Comparison of ENCODE assay signal across 21 cellular contexts in the genomic region with DNA sequence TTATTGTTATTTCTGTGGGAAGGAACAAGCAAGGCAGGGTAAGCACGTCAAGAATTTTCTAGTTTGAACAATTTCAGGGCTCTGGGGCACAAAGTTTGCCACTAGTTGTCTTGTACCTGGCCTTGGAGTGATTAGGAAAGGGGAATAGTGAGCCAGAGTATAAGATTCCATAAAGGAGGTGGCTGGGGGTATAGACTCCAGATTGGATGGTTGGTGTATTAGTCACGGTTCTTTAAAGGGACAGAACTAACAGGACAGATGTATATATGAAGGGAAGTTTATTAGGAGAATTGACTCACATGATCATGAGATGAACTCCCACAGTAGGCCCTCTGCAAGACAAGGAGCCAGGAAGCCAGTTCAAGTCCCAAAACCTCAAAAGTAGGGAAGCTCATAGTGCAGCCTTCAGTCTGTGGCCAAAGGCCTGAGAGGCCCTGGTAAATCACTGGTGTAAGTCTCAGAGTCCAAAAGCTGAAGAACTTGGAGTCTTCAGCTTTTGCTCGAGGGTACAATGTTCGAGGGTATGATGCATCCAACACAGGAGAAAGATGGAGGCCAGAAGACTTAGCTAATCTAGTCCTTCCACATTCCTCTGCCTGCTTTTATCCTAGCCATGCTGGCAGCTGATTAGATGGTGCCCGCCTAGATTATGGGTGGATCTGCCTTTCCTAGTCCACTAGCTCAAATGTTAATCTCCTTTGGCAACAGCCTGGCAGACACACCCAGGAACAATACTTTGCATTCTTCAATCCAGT. TPM values are rescaled to one million over a fixed set of nuclear protein-coding genes. Genes with fewer than 3 reads are reported as not detected.
DNase-seq lines count a peak whose midpoint lies in the region; TF ChIP-seq lines count a peak whose summit lies in the region.
"Had no signal": no experiment of that assay in that cellular context is flagged by ENCODE, and none has a peak within 500 bp of the region (broad histone marks: within the 10 kb centered on the region; RNA-seq: fewer than 3 reads in every experiment).

No MANE protein-coding gene starts in this region.

- no peaks in the 10 kb centered on the region for H3K9me3 ChIP-seq in mammary epithelial cell (replicated peaks; ENCODE audit: insufficient read depth, low read length)
- no peaks in the 10 kb centered on the region for H3K9me3 ChIP-seq in CD8-positive, alpha-beta memory T cell (ENCODE audit: low read length)
- H3K9me3 ChIP-seq: HAP-1 had no signal

- BruUV-seq in mammary epithelial cell (replicated peaks; lab: Mats Ljungman, UMichigan): no TSS peak

- H3K4me2 ChIP-seq in mammary epithelial cell (ENCODE audit: insufficient read depth, low read depth, low read length): no peak overlapping the region
- H3K4me2 ChIP-seq: KMS-11 had no signal

- no peak overlapping the region for H3K27ac ChIP-seq in mammary epithelial cell (ENCODE audit: insufficient read depth, low read depth, low read length)
- H3K27ac ChIP-seq in CD8-positive, alpha-beta memory T cell (ENCODE audit: low read depth, low read length): no peak overlapping the region
- H3K27ac ChIP-seq: GM23248, KMS-11 had no signal

- H3K4me3 Mint-ChIP-seq in CD8-positive, alpha-beta memory T cell: no peak overlapping the region
- H3K4me3 Mint-ChIP-seq: CD8-positive, alpha-beta T cell had no signal

- H3K9me3 Mint-ChIP-seq in CD8-positive, alpha-beta memory T cell: peaks cover 0 to 15% (median 7%) of the 10 kb centered on the region in 5 donors

- no peak for TF ChIP-seq CTCF in mammary epithelial cell (conservative IDR thresholded peaks at IDR 0.05 in 1 of 2, IDR thresholded peaks at IDR 0.05 in 1 of 2; ENCODE audit: extremely low read depth in 1 of 2, insufficient read depth in 1 of 2, low read depth in 1 of 2, low read length in 2 of 2)

- H2AFZ ChIP-seq in mammary epithelial cell (ENCODE audit: low read depth, low read length): peak overlapping the region; percentile 35
- H2AFZ ChIP-seq: GM23248 had no signal

- CTCF ChIA-PET in mammary epithelial cell (lab: Charles Lee; ENCODE audit: low non-redundant PET): no interaction called here
- CTCF ChIA-PET in CD8-positive, alpha-beta memory T cell (lab: Charles Lee): no interaction called here

- no peaks in the 10 kb centered on the region for H3K36me3 Mint-ChIP-seq in CD8-positive, alpha-beta memory T cell
- H3K36me3 Mint-ChIP-seq: CD8-positive, alpha-beta T cell had no signal

- H3K4me3 ChIP-seq in mammary epithelial cell (replicated peaks in 1 of 3; ENCODE audit: insufficient read depth in 1 of 3, low read depth in 2 of 3, low read length in 3 of 3): no peak overlapping the region
- no peak overlapping the region for H3K4me3 ChIP-seq in CD8-positive, alpha-beta memory T cell (ENCODE audit: low read length)
- H3K4me3 ChIP-seq: GM23248, HAP-1 had no signal

- H4K20me1 ChIP-seq in mammary epithelial cell (ENCODE audit: insufficient read depth, low read length): no peaks in the 10 kb centered on the region

- no peaks in the 10 kb centered on the region for H3K4me1 ChIP-seq in mammary epithelial cell (ENCODE audit: insufficient read depth, low read length)
- H3K4me1 ChIP-seq in CD8-positive, alpha-beta memory T cell (ENCODE audit: insufficient read depth, low read length): no peaks in the 10 kb centered on the region
- H3K4me1 ChIP-seq: HAP-1 had no signal

- POLR2A ChIA-PET in CD8-positive, alpha-beta memory T cell (lab: Charles Lee): no interaction called here

- H3K79me2 ChIP-seq in mammary epithelial cell (ENCODE audit: insufficient read depth, low read length): no peaks in the 10 kb centered on the region

- intact Hi-C loops in mammary epithelial cell (cut with micrococcal nuclease): no loop called here

- H3K9ac ChIP-seq in mammary epithelial cell (ENCODE audit: insufficient read depth, low read length): no peak overlapping the region
- H3K9ac ChIP-seq: GM23248, KMS-11 had no signal

- H3K4me1 Mint-ChIP-seq in CD8-positive, alpha-beta memory T cell: no peaks in the 10 kb centered on the region

- no peaks in the 10 kb centered on the region for H3K27me3 Mint-ChIP-seq in CD8-positive, alpha-beta memory T cell

- in situ Hi-C loops in mammary epithelial cell (cut with MboI; ENCODE audit: low sequenced_read_pairs in 2 of 2): no loop called here

- DNase-seq in A172 (ENCODE audit: low spot score) (peak; percentile 6), HS-5 (ENCODE audit: low read depth) (peak; percentile 25), mammary epithelial cell (peak; percentile 34), iris pigment epithelial cell (ENCODE audit: low read depth) (peak; percentile 13), HPDE6-E6E7 (ENCODE audit: extremely low spot score) (no peak), NAMALWA (ENCODE audit: low spot score) (no peak)
- no peak for DNase-seq in activated CD8-positive, alpha-beta memory T cell treated with anti-CD3 and anti-CD28 coated beads, Interleukin-2, amount 50 U/mL, for 4 hours
- no peak for DNase-seq in CD8-positive, alpha-beta memory T cell
- DNase-seq: 8988T; AML-193; C1 segment of cervical spinal cord; Calu3; CD8-positive, alpha-beta T cell; GM23248; NCI-H1105 treated with DMSO at 0.1 percent for 48 hours; NCI-H1694; NCI-H2081 treated with DMSO at 0.1 percent for 48 hours; NCI-H446 treated with DMSO at 0.1 percent for 48 hours; NCI-H748 treated with DMSO at 0.1 percent for 48 hours had no signal

- no peaks in the 10 kb centered on the region for H3K27me3 ChIP-seq in mammary epithelial cell (ENCODE audit: insufficient read depth, low read length)
- no peaks in the 10 kb centered on the region for H3K27me3 ChIP-seq in CD8-positive, alpha-beta memory T cell (ENCODE audit: insufficient read depth, low read length, poor library complexity, severe bottlenecking)

- no peak overlapping the region for H3K27ac Mint-ChIP-seq in CD8-positive, alpha-beta memory T cell
- H3K27ac Mint-ChIP-seq: CD8-positive, alpha-beta T cell had no signal

- dilution Hi-C loops in mammary epithelial cell (cut with HindIII; ENCODE audit: low sequenced_read_pairs): no loop called here

- 83% methylated on average over 5 of the region's 5 CpGs for WGBS in mammary epithelial cell (ENCODE audit: low coverage, missing lambda C conversion rate)

- no peaks in the 10 kb centered on the region for H3K36me3 ChIP-seq in mammary epithelial cell (ENCODE audit: insufficient read depth, low read length)
- no peaks in the 10 kb centered on the region for H3K36me3 ChIP-seq in CD8-positive, alpha-beta memory T cell (ENCODE audit: insufficient read depth, low read length)
- H3K36me3 ChIP-seq: HAP-1 had no signal

RNA-seq across cellular contexts. Expression of gene PTPRM, which starts 31.5 kb away (rescaled TPM):
- 19.0 and 26.4 TPM in 2 replicates for total RNA-seq in A172 (2014; rRNA removed; shearing (Covaris generic))
- total RNA-seq in mammary epithelial cell: 10 to 100 TPM; 34.1 to 65.8 TPM
- 43.3 TPM for polyA plus RNA-seq in mammary epithelial cell
- polyA minus RNA-seq in mammary epithelial cell: 23.8 TPM
- 1 to 10 TPM; 3.9 to 7.4 TPM for total RNA-seq in CD8-positive, alpha-beta memory T cell
- 5.3 TPM for polyA plus RNA-seq in CD8-positive, alpha-beta memory T cell

Comparison
In these comparisons a context has a peak if more than half of its experiments do, and no peak if none do; other contexts are left out.
1. DNase-seq: peak in A172 (single experiment), HS-5 (single experiment), mammary epithelial cell (single experiment) and iris pigment epithelial cell (single experiment); none in activated CD8-positive, alpha-beta memory T cell treated with anti-CD3 and anti-CD28 coated beads, Interleukin-2, amount 50 U/mL, for 4 hours (single experiment), CD8-positive, alpha-beta memory T cell (0 of 5), HPDE6-E6E7 (single experiment) and NAMALWA (single experiment).